Comparison of ENCODE assay signal across 18 cellular contexts in genomic region chrX:110161361-110161686, GRCh38.
"Had no signal": no experiment of that assay in that cellular context is flagged by ENCODE, and none has a peak within 500 bp of the region (broad histone marks: within the 10 kb centered on the region; RNA-seq: fewer than 3 reads in every experiment).

No MANE protein-coding gene starts in this region.

- DNase-seq: activated CD4-positive, alpha-beta T cell treated with anti-CD3 and anti-CD28 coated beads for 36 hours; activated CD8-positive, alpha-beta T cell treated with anti-CD3 and anti-CD28 coated beads for 36 hours; activated effector memory CD4-positive, alpha-beta T cell treated with Interleukin-2 at 50 U/mL for 16 hours; activated T-cell treated with anti-CD3 and anti-CD28 coated beads, Interleukin-2, amount 50 U/mL, for 4 hours; caudate nucleus; colonic mucosa; heart right ventricle; naive thymus-derived CD8-positive, alpha-beta T cell; retina; stimulated activated CD4-positive, alpha-beta T cell treated with anti-CD3 and anti-CD28 coated beads, Interleukin-4, amount 100 ng/mL, for 24 hours; stimulated activated naive CD4-positive, alpha-beta T cell; substantia nigra; T-helper 17 cell; transverse colon; WERI-Rb-1 had no signal

- H3K4me3 Mint-ChIP-seq: activated CD4-positive, alpha-beta T cell treated with anti-CD3 and anti-CD28 coated beads for 36 hours; activated CD8-positive, alpha-beta T cell treated with anti-CD3 and anti-CD28 coated beads for 36 hours; activated naive CD4-positive, alpha-beta T cell treated with anti-CD3 and anti-CD28 coated beads, Interleukin-2, amount 50 U/mL, for 24 hours; activated T-cell treated with anti-CD3 and anti-CD28 coated beads, Interleukin-2, amount 50 U/mL, for 4 hours; naive thymus-derived CD8-positive, alpha-beta T cell; T-helper 17 cell had no signal

- H3K4me3 ChIP-seq: adrenal gland, colonic mucosa, heart right ventricle, lung, transverse colon had no signal

- H3K27ac ChIP-seq: colonic mucosa, transverse colon, WERI-Rb-1 had no signal

- H3K36me3 ChIP-seq: adrenal gland, colonic mucosa, transverse colon, WERI-Rb-1 had no signal

- H3K27me3 Mint-ChIP-seq: activated CD4-positive, alpha-beta T cell treated with anti-CD3 and anti-CD28 coated beads for 36 hours; activated CD8-positive, alpha-beta T cell treated with anti-CD3 and anti-CD28 coated beads for 36 hours; activated naive CD4-positive, alpha-beta T cell treated with anti-CD3 and anti-CD28 coated beads, Interleukin-2, amount 50 U/mL, for 24 hours; naive thymus-derived CD8-positive, alpha-beta T cell; T-helper 17 cell had no signal

- H3K27me3 ChIP-seq: adrenal gland, colonic mucosa, transverse colon had no signal

- H3K27ac Mint-ChIP-seq: activated CD4-positive, alpha-beta T cell treated with anti-CD3 and anti-CD28 coated beads for 36 hours; activated CD8-positive, alpha-beta T cell treated with anti-CD3 and anti-CD28 coated beads for 36 hours; activated naive CD4-positive, alpha-beta T cell treated with anti-CD3 and anti-CD28 coated beads, Interleukin-2, amount 50 U/mL, for 24 hours; naive thymus-derived CD8-positive, alpha-beta T cell; T-helper 17 cell had no signal

- H3K9me3 Mint-ChIP-seq: activated CD8-positive, alpha-beta T cell treated with anti-CD3 and anti-CD28 coated beads for 36 hours; activated naive CD4-positive, alpha-beta T cell treated with anti-CD3 and anti-CD28 coated beads, Interleukin-2, amount 50 U/mL, for 24 hours; activated T-cell treated with anti-CD3 and anti-CD28 coated beads, Interleukin-2, amount 50 U/mL, for 4 hours; naive thymus-derived CD8-positive, alpha-beta T cell had no signal

- H3K36me3 Mint-ChIP-seq: activated naive CD4-positive, alpha-beta T cell treated with anti-CD3 and anti-CD28 coated beads, Interleukin-2, amount 50 U/mL, for 24 hours; naive thymus-derived CD8-positive, alpha-beta T cell had no signal

- H3K4me1 ChIP-seq: colonic mucosa, transverse colon had no signal

- H3K9me3 ChIP-seq: adrenal gland, colonic mucosa, heart right ventricle, transverse colon had no signal

- ATAC-seq: activated CD8-positive, alpha-beta T cell treated with anti-CD3 and anti-CD28 coated beads for 36 hours; activated T-cell treated with anti-CD3 and anti-CD28 coated beads, Interleukin-2, amount 50 U/mL, for 4 hours; naive thymus-derived CD8-positive, alpha-beta T cell; T-helper 17 cell had no signal
